In genomic region chr3:173556546-173556945, GRCh38 we compare ENCODE assay signal across 35 cellular contexts.
"Had no signal": no experiment of that assay in that cellular context is flagged by ENCODE, and none has a peak within 500 bp of the region (broad histone marks: within the 10 kb centered on the region; RNA-seq: fewer than 3 reads in every experiment).

No MANE protein-coding gene starts in this region.

- H3K4me3 Mint-ChIP-seq: activated B cell treated with CpG ODN at 0.5 μM for 24 hours; activated CD4-positive, alpha-beta memory T cell treated with anti-CD3 and anti-CD28 coated beads for 36 hours; activated CD4-positive, alpha-beta T cell treated with anti-CD3 and anti-CD28 coated beads, Interleukin-2, amount 10 ng/mL, durations not matched to agents 24 days and 14 days; activated CD8-positive, alpha-beta T cell treated with anti-CD3 and anti-CD28 coated beads for 36 hours; activated naive CD4-positive, alpha-beta T cell treated with anti-CD3 and anti-CD28 coated beads for 36 hours; activated naive CD8-positive, alpha-beta T cell treated with anti-CD3 and anti-CD28 coated beads for 36 hours; activated T-cell treated with anti-CD3 and anti-CD28 coated beads, Interleukin-2, amount 50 U/mL, for 4 hours; activated T-cell treated with anti-CD3 and anti-CD28 coated beads, Interleukin-2, amount 50 U/mL, for 72 hours; activated T-helper 1 cell treated with anti-CD3 and anti-CD28 coated beads, Interleukin-12 subunit alpha, Interleukin-12 subunit beta, Interleukin-2, Interleukin-4 antibody, amounts not matched to agents 30 ng/mL and 10 ng/mL and 1 ng/mL, durations not matched to agents 14 hours and 24 hours and 36 hours; activated T-helper 17 cell treated with anti-CD3 and anti-CD28 coated beads, Interleukin-2, amount 50 U/mL, for 72 hours; T-helper 1 cell treated with Interleukin-12 subunit alpha and Interleukin-12 subunit beta and Interleukin-4 antibody, amounts not matched to agents 30 μg/mL and 1 μg/mL, for 36 hours; T-helper 2 cell treated with Interferon-gamma antibody and Interleukin-4, amounts not matched to agents 5 μg/mL and 100 μg/mL, for 36 hours had no signal

- H3K4me3 ChIP-seq: adrenal gland, body of pancreas, breast epithelium had no signal

- H3K9me3 Mint-ChIP-seq: activated CD4-positive, alpha-beta memory T cell treated with anti-CD3 and anti-CD28 coated beads for 36 hours; activated CD4-positive, alpha-beta T cell treated with anti-CD3 and anti-CD28 coated beads, Interleukin-2, amount 10 ng/mL, durations not matched to agents 24 days and 14 days; activated naive CD4-positive, alpha-beta T cell treated with anti-CD3 and anti-CD28 coated beads, Interleukin-2, amount 50 U/mL, for 72 hours; activated T-cell treated with anti-CD3 and anti-CD28 coated beads, Interleukin-2, amount 50 U/mL, for 4 hours; activated T-helper 1 cell treated with anti-CD3 and anti-CD28 coated beads, Interleukin-12 subunit alpha, Interleukin-12 subunit beta, Interleukin-2, Interleukin-4 antibody, amounts not matched to agents 30 ng/mL and 10 ng/mL and 1 ng/mL, durations not matched to agents 14 hours and 24 hours and 36 hours; activated T-helper 17 cell treated with anti-CD3 and anti-CD28 coated beads, Interleukin-2, amount 50 U/mL, for 72 hours; T-helper 1 cell treated with Interleukin-12 subunit alpha and Interleukin-12 subunit beta and Interleukin-4 antibody, amounts not matched to agents 30 μg/mL and 1 μg/mL, for 36 hours; T-helper 2 cell treated with Interferon-gamma antibody and Interleukin-4, amounts not matched to agents 5 μg/mL and 100 μg/mL, for 36 hours had no signal

- H3K36me3 Mint-ChIP-seq: activated CD4-positive, alpha-beta memory T cell treated with anti-CD3 and anti-CD28 coated beads for 36 hours; activated naive CD4-positive, alpha-beta T cell treated with anti-CD3 and anti-CD28 coated beads, Interleukin-2, amount 50 U/mL, for 72 hours; activated naive CD8-positive, alpha-beta T cell treated with anti-CD3 and anti-CD28 coated beads for 36 hours had no signal

- H3K4me1 Mint-ChIP-seq: activated B cell treated with CpG ODN at 0.5 μM for 24 hours; activated CD4-positive, alpha-beta T cell treated with anti-CD3 and anti-CD28 coated beads, Interleukin-2, amount 10 ng/mL, durations not matched to agents 24 days and 14 days; activated naive CD8-positive, alpha-beta T cell treated with anti-CD3 and anti-CD28 coated beads for 36 hours; activated T-helper 17 cell treated with anti-CD3 and anti-CD28 coated beads, Interleukin-2, amount 50 U/mL, for 72 hours had no signal

- H3K27me3 ChIP-seq: adrenal gland, body of pancreas, brain microvascular endothelial cell, breast epithelium had no signal

- H3K27ac Mint-ChIP-seq: activated B cell treated with CpG ODN at 0.5 μM for 24 hours; activated CD4-positive, alpha-beta memory T cell treated with anti-CD3 and anti-CD28 coated beads for 36 hours; activated CD4-positive, alpha-beta T cell treated with anti-CD3 and anti-CD28 coated beads, Interleukin-2, amount 10 ng/mL, durations not matched to agents 24 days and 14 days; activated CD8-positive, alpha-beta T cell treated with anti-CD3 and anti-CD28 coated beads for 36 hours; activated naive CD4-positive, alpha-beta T cell treated with anti-CD3 and anti-CD28 coated beads for 36 hours; activated naive CD4-positive, alpha-beta T cell treated with anti-CD3 and anti-CD28 coated beads, Interleukin-2, amount 50 U/mL, for 72 hours; activated naive CD8-positive, alpha-beta T cell treated with anti-CD3 and anti-CD28 coated beads for 36 hours; activated T-cell treated with anti-CD3 and anti-CD28 coated beads, Interleukin-2, amount 50 U/mL, for 72 hours; activated T-helper 1 cell treated with anti-CD3 and anti-CD28 coated beads, Interleukin-12 subunit alpha, Interleukin-12 subunit beta, Interleukin-2, Interleukin-4 antibody, amounts not matched to agents 30 ng/mL and 10 ng/mL and 1 ng/mL, durations not matched to agents 14 hours and 24 hours and 36 hours; activated T-helper 17 cell treated with anti-CD3 and anti-CD28 coated beads, Interleukin-2, amount 50 U/mL, for 72 hours; T-helper 1 cell treated with Interleukin-12 subunit alpha and Interleukin-12 subunit beta and Interleukin-4 antibody, amounts not matched to agents 30 μg/mL and 1 μg/mL, for 36 hours; T-helper 2 cell treated with Interferon-gamma antibody and Interleukin-4, amounts not matched to agents 5 μg/mL and 100 μg/mL, for 36 hours had no signal

- H3K36me3 ChIP-seq: adrenal gland, brain microvascular endothelial cell, breast epithelium had no signal

- H3K27ac ChIP-seq: adrenal gland, body of pancreas, brain microvascular endothelial cell, breast epithelium, VCaP had no signal

- H3K4me1 ChIP-seq: adrenal gland, body of pancreas, breast epithelium had no signal

- H3K9me3 ChIP-seq: adrenal gland, body of pancreas, breast epithelium had no signal

- H3K27me3 Mint-ChIP-seq: activated B cell treated with CpG ODN at 0.5 μM for 24 hours; activated CD4-positive, alpha-beta memory T cell treated with anti-CD3 and anti-CD28 coated beads for 36 hours; activated CD4-positive, alpha-beta T cell treated with anti-CD3 and anti-CD28 coated beads, Interleukin-2, amount 10 ng/mL, durations not matched to agents 24 days and 14 days; activated naive CD8-positive, alpha-beta T cell treated with anti-CD3 and anti-CD28 coated beads for 36 hours; activated T-helper 17 cell treated with anti-CD3 and anti-CD28 coated beads, Interleukin-2, amount 50 U/mL, for 72 hours had no signal

- DNase-seq: activated B cell treated with CpG ODN at 0.5 μM for 24 hours; activated CD4-positive, alpha-beta memory T cell treated with anti-CD3 and anti-CD28 coated beads for 36 hours; activated CD4-positive, alpha-beta T cell treated with anti-CD3 and anti-CD28 coated beads for 4 hours; activated CD4-positive, alpha-beta T cell treated with anti-CD3 and anti-CD28 coated beads, Interleukin-2, amount 10 ng/mL, durations not matched to agents 24 days and 14 days; activated CD4-positive, alpha-beta T cell treated with anti-CD3 and anti-CD28 coated beads, Interleukin-2, amount 50 U/mL, for 1 hour; activated CD4-positive, alpha-beta T cell treated with anti-CD3 and anti-CD28 coated beads, Interleukin-2, amount 50 U/mL, for 4 hours; activated CD4-positive, CD25-positive, alpha-beta regulatory T cell treated with anti-CD3 and anti-CD28 coated beads, Interleukin-2, amount 50 U/mL, for 72 hours; activated CD8-positive, alpha-beta memory T cell treated with anti-CD3 and anti-CD28 coated beads, Interleukin-2, amount 50 U/mL, for 4 hours; activated CD8-positive, alpha-beta T cell treated with anti-CD3 and anti-CD28 coated beads for 36 hours; activated effector memory CD4-positive, alpha-beta T cell treated with anti-CD3 and anti-CD28 coated beads, Interleukin-2, amount 50 U/mL, for 16 hours; activated gamma-delta T cell treated with Interleukin-2 at 50 U/mL for 16 hours; activated naive CD4-positive, alpha-beta T cell; activated naive CD4-positive, alpha-beta T cell treated with anti-CD3 and anti-CD28 coated beads for 36 hours; activated naive CD4-positive, alpha-beta T cell treated with anti-CD3 and anti-CD28 coated beads, Interleukin-2, amount 50 U/mL, for 16 hours; activated naive CD8-positive, alpha-beta T cell treated with anti-CD3 and anti-CD28 coated beads for 36 hours; activated T-cell treated with anti-CD3 and anti-CD28 coated beads for 4 hours; activated T-cell treated with anti-CD3 and anti-CD28 coated beads, Interleukin-2, amount 50 U/mL, for 1 hour; activated T-cell treated with anti-CD3 and anti-CD28 coated beads, Interleukin-2, amount 50 U/mL, for 4 hours; activated T-cell treated with anti-CD3 and anti-CD28 coated beads, Interleukin-2, amount 50 U/mL, for 72 hours; adrenal gland; amniotic stem cell; aorta; body of pancreas; brain microvascular endothelial cell; central memory CD4-positive, alpha-beta T cell; T-helper 1 cell; T-helper 2 cell; T-helper 9 cell had no signal
